17 cellular contexts compared by ENCODE assay signal in the genomic region with DNA sequence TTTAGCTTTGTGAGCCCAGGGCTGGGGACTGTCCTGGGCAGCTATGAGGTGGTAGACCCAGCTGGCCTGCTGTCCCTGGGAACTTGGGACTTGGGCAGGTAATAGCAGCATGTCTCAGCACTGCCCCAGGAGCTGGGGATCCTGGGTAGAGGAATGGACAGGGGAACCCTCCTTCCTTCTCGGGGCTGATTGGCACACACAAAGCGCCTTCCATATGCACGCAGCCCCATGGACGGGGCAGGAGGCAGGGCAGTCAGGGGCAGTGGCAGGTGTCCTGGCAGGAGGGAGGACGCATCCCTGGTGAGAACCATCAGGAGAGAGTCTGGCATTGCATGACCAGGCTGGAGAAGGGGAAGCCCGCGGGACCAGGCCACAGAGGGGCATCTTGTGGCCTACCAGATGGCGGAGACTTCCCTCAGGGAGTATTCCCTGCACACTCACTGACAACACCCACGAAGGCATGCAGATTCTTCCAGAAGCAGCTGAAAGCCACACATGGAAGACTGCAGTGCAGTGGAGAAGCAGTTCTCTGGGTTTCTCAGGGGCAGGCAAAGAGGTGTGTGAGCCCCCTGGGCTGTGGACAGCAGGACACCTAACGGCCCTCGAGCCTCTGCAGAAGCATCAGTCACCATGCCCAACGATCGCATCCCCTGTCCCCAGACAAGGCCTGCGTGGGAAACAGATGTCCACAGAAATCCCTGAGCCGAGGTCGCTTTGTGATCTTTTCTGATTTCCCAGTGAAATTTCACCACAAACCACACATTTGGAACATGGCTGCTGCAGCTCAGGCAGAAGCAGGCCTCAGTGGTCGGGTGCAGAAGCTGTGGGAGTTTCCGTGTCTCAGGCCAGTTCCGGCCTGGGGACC. TPM values are rescaled to one million over a fixed set of nuclear protein-coding genes. Genes with fewer than 3 reads are reported as not detected.
A peak's percentile ranks its signal among the peaks of the same experiment; 100 is the strongest.
DNase-seq lines count a peak whose midpoint lies in the region; ATAC-seq and TF ChIP-seq lines count a peak whose summit lies in the region.
"Had no signal": no experiment of that assay in that cellular context is flagged by ENCODE, and none has a peak within 500 bp of the region (broad histone marks: within the 10 kb centered on the region; RNA-seq: fewer than 3 reads in every experiment).

No MANE protein-coding gene starts in this region.

- peaks cover 6% of the 10 kb centered on the region for H3K4me1 Mint-ChIP-seq in CD14-positive monocyte

- no peaks in the 10 kb centered on the region for H3K36me3 ChIP-seq in H7 (replicated peaks; ENCODE audit: control insufficient read depth, insufficient read depth, low read length)
- no peaks in the 10 kb centered on the region for H3K36me3 ChIP-seq in ovary
- no peaks in the 10 kb centered on the region for H3K36me3 ChIP-seq in brain microvascular endothelial cell (replicated peaks)
- H3K36me3 ChIP-seq: gastrocnemius medialis, MG63 had no signal

- H3K9me3 Mint-ChIP-seq in CD14-positive monocyte = peaks cover 0 to 6% (median 0%) of the 10 kb centered on the region in 7 donors
- H3K9me3 Mint-ChIP-seq: CD4-positive, alpha-beta memory T cell; HFFc6; stimulated activated effector memory CD8-positive, alpha-beta T cell treated with anti-CD3 and anti-CD28 coated beads, Interleukin-12 subunit alpha, Interleukin-12 subunit beta, amount 100 ng/mL, for 72 hours had no signal

- H3K27ac ChIP-seq in dorsolateral prefrontal cortex (no peak overlapping the region), ovary (no peak overlapping the region), brain microvascular endothelial cell (no peak overlapping the region)
- H3K27ac ChIP-seq: gastrocnemius medialis, SK-N-MC had no signal

- TF ChIP-seq CTCF in CD14-positive monocyte (IDR thresholded peaks at IDR 0.05) (no peak), dorsolateral prefrontal cortex (IDR thresholded peaks at IDR 0.05 in 54 of 56, conservative IDR thresholded peaks at IDR 0.05 in 2 of 56; ENCODE audit: low read depth in 1 of 56, partially characterized antibody in 56 of 56) (no peak), ovary (IDR thresholded peaks at IDR 0.05) (no peak), brain microvascular endothelial cell (IDR thresholded peaks at IDR 0.05; ENCODE audit: low read depth, low read length, missing control alignments) (no peak)

- no peak overlapping the region for H3K27ac Mint-ChIP-seq in CD14-positive monocyte
- H3K27ac Mint-ChIP-seq: HFFc6; stimulated activated effector memory CD8-positive, alpha-beta T cell treated with anti-CD3 and anti-CD28 coated beads, Interleukin-12 subunit alpha, Interleukin-12 subunit beta, amount 100 ng/mL, for 72 hours had no signal

- peaks cover 33% of the 10 kb centered on the region for H3K27me3 ChIP-seq in H7 (ENCODE audit: control insufficient read depth, insufficient read depth, low read length)
- H3K27me3 ChIP-seq in dorsolateral prefrontal cortex = peaks cover 0 to 23% (median 8%) of the 10 kb centered on the region in 45 donors
- no peaks in the 10 kb centered on the region for H3K27me3 ChIP-seq in ovary
- H3K27me3 ChIP-seq in brain microvascular endothelial cell (replicated peaks) = peaks cover 47% of the 10 kb centered on the region
- H3K27me3 ChIP-seq: MG63 had no signal

- no peak for TF ChIP-seq POLR2A in ovary (IDR thresholded peaks at IDR 0.05)

- WGBS in ovary, 3 donors = 81 to 88% (median 87%) methylated on average over 19 of the region's 19 CpGs

- H3K4me3 Mint-ChIP-seq in CD14-positive monocyte = no peak overlapping the region
- H3K4me3 Mint-ChIP-seq: HFFc6; stimulated activated effector memory CD8-positive, alpha-beta T cell treated with anti-CD3 and anti-CD28 coated beads, Interleukin-12 subunit alpha, Interleukin-12 subunit beta, amount 100 ng/mL, for 72 hours had no signal

- peaks cover 29 to 57% (median 35%) of the 10 kb centered on the region in 3 donors for H3K27me3 Mint-ChIP-seq in CD14-positive monocyte (ENCODE audit: low read depth in 3 of 3)

- peak; percentile 27 for DNase-seq in CD14-positive monocyte (ENCODE audit: low spot score)
- DNase-seq in H7 = peak; percentile 16
- peak in 9 of 10 donors; percentile 2 to 39 (median 20) for DNase-seq in dorsolateral prefrontal cortex
- peak in 3 of 5 donors; percentile 4 to 10 (median 7) for DNase-seq in ovary
- DNase-seq in brain microvascular endothelial cell = no peak
- DNase-seq: CD4-positive, alpha-beta memory T cell; HFFc6; MG63; NCI-H2227 treated with DMSO at 0.1 percent for 48 hours; stimulated activated CD4-positive, alpha-beta T cell treated with anti-CD3 and anti-CD28 coated beads, Interleukin-4, amount 100 ng/mL, for 24 hours had no signal

- in situ Hi-C loops in brain microvascular endothelial cell (cut with HindIII; ENCODE audit: low pct_ligation_motif_present, low sequenced_read_pairs) = no loop called here

- H3K4me1 ChIP-seq in ovary (ENCODE audit: insufficient read depth) = peaks cover 18% of the 10 kb centered on the region
- H3K4me1 ChIP-seq: gastrocnemius medialis had no signal

- no peak overlapping the region for H3K4me3 ChIP-seq in H7 (ENCODE audit: insufficient read depth, low read depth, low read length)
- no peak overlapping the region for H3K4me3 ChIP-seq in dorsolateral prefrontal cortex
- H3K4me3 ChIP-seq in ovary = no peak overlapping the region
- no peak overlapping the region for H3K4me3 ChIP-seq in brain microvascular endothelial cell (ENCODE audit: low read depth, low read length)
- H3K4me3 ChIP-seq: gastrocnemius medialis, MG63, SK-N-MC had no signal

- ATAC-seq in HG02938 (IDR thresholded peaks at IDR 0.05; ENCODE audit: unreplicated experiment) (no peak), HG03039 (IDR thresholded peaks at IDR 0.05; ENCODE audit: unreplicated experiment) (no peak)
- ATAC-seq: activated CD4-positive, CD25-positive, alpha-beta regulatory T cell treated with anti-CD3 and anti-CD28 coated beads, Interleukin-2, amount 50 U/mL, for 24 hours; gastrocnemius medialis; stimulated activated effector memory CD8-positive, alpha-beta T cell treated with anti-CD3 and anti-CD28 coated beads, Interleukin-12 subunit alpha, Interleukin-12 subunit beta, amount 100 ng/mL, for 72 hours had no signal

- no peaks in the 10 kb centered on the region for H3K9me3 ChIP-seq in ovary
- H3K9me3 ChIP-seq: gastrocnemius medialis, MG63 had no signal

- intact Hi-C loops in CD14-positive monocyte (cut with micrococcal nuclease) (no loop called here), dorsolateral prefrontal cortex (cut with DNase I) (no loop called here), ovary (cut with DNase I) (no loop called here)

- H3K36me3 Mint-ChIP-seq in CD14-positive monocyte = no peaks in the 10 kb centered on the region
- H3K36me3 Mint-ChIP-seq: CD4-positive, alpha-beta memory T cell; stimulated activated effector memory CD8-positive, alpha-beta T cell treated with anti-CD3 and anti-CD28 coated beads, Interleukin-12 subunit alpha, Interleukin-12 subunit beta, amount 100 ng/mL, for 72 hours had no signal

- no peak for TF ChIP-seq EP300 in ovary (IDR thresholded peaks at IDR 0.05)

RNA-seq across cellular contexts. Expression of a gene that starts 7.0 kb away (rescaled TPM):
- not detected for polyA plus RNA-seq in CD14-positive monocyte
- 4.9 and 5.7 TPM in 2 replicates for total RNA-seq in H7 (2014; rRNA removed; shearing (Covaris generic))
- total RNA-seq in dorsolateral prefrontal cortex = 10 to 100 TPM in 89 of 120 experiments, 1 to 10 TPM in 31; 4.1 to 25.2 (median 11.7) TPM
- total RNA-seq in ovary = 10 to 100 TPM in 1 of 7 donors, 1 to 10 TPM in 4, under 1 TPM in 2; 0.33 to 17.2 (median 1.5) TPM
- under 1 TPM in 1 of 2 donors, not detected in 1; 0.80 TPM for polyA plus RNA-seq in ovary
- total RNA-seq: CD4-positive, alpha-beta memory T cell; gastrocnemius medialis; HFFc6; HT1080 had no signal
- polyA plus RNA-seq: CD4-positive, alpha-beta memory T cell had no signal
